ENCODE assay signal across 19 cellular contexts in the genomic region with DNA sequence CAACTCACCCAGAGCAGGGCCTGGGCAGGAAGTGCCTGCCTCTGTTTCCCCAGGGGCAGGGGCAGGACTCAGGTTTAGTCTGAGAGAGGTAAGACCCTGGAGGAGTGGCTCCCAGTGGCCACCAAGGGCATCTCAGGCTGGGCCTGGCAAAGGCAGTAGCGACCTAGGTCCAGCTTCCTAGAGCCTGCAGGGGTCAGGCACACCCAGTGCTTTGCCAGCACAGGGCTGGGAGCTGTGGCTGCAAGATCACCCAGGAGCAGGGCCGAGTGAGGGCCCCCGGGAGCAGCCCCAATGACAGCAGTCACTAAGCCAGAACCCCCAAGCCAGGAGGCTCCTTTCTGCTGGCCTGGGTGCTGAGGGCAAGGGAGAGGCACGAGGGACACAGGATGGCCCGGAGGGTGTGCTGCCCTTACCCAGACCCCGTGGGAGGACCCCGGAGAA. TPM values are rescaled to one million over a fixed set of nuclear protein-coding genes. Genes with fewer than 3 reads are reported as not detected.
DNase-seq lines count a peak whose midpoint lies in the region; ATAC-seq and TF ChIP-seq lines count a peak whose summit lies in the region.
"Had no signal": no experiment of that assay in that cellular context is flagged by ENCODE, and none has a peak within 500 bp of the region (broad histone marks: within the 10 kb centered on the region; RNA-seq: fewer than 3 reads in every experiment).

No MANE protein-coding gene starts in this region.

- no peak overlapping the region for H3K4ac ChIP-seq in IMR-90 (ENCODE audit: low read depth, low read length)

- H2AK5ac ChIP-seq in IMR-90 (ENCODE audit: low read depth, low read length): no peak overlapping the region

- H2BK20ac ChIP-seq in IMR-90 (ENCODE audit: low read depth, low read length): no peak overlapping the region

- no peaks in the 10 kb centered on the region for H3K36me3 ChIP-seq in IMR-90 (ENCODE audit: control insufficient read depth, insufficient read depth, low read length)
- H3K36me3 ChIP-seq in endodermal cell (ENCODE audit: control insufficient read depth, insufficient read depth, low read length): no peaks in the 10 kb centered on the region
- H3K36me3 ChIP-seq in smooth muscle cell (ENCODE audit: low read depth): no peaks in the 10 kb centered on the region
- H3K36me3 ChIP-seq: pancreas had no signal

- no peaks in the 10 kb centered on the region for H3K79me1 ChIP-seq in IMR-90 (ENCODE audit: low read depth in 1 of 2, low read length in 2 of 2)

- H3K9me3 ChIP-seq in IMR-90 (ENCODE audit: control insufficient read depth, insufficient read depth, low read length): no peaks in the 10 kb centered on the region
- no peaks in the 10 kb centered on the region for H3K9me3 ChIP-seq in endodermal cell (ENCODE audit: control insufficient read depth, low read length)
- no peaks in the 10 kb centered on the region for H3K9me3 ChIP-seq in smooth muscle cell (replicated peaks; ENCODE audit: low read depth)
- H3K9me3 ChIP-seq: pancreas had no signal

- H3K9ac ChIP-seq in IMR-90 (ENCODE audit: low read depth, low read length) (no peak overlapping the region), endodermal cell (ENCODE audit: extremely low read depth, low read length, poor library complexity, severe bottlenecking) (no peak overlapping the region), smooth muscle cell (ENCODE audit: low read depth) (no peak overlapping the region)

- WGBS in IMR-90 (ENCODE audit: extremely low coverage in 2 of 2, insufficient read length in 1 of 2), 2 experiments: no CpG with 5 or more reads among the region's 7 CpGs
- 67 to 86% methylated on average over 1 to 7 of the region's 7 CpGs for WGBS in endodermal cell (ENCODE audit: insufficient coverage in 1 of 2, insufficient read length in 1 of 2), 2 experiments
- WGBS in smooth muscle cell (ENCODE audit: low lambda C conversion rate): 85% methylated on average over 7 of the region's 7 CpGs

- intact Hi-C loops in IMR-90 (cut with micrococcal nuclease): no loop called here

- H3K4me3 ChIP-seq in IMR-90 (ENCODE audit: insufficient read depth, low read depth, low read length) (no peak overlapping the region), endodermal cell (ENCODE audit: low read length) (no peak overlapping the region), smooth muscle cell (no peak overlapping the region)
- H3K4me3 ChIP-seq: pancreas had no signal

- TF ChIP-seq CTCF in IMR-90 (conservative IDR thresholded peaks at IDR 0.05; ENCODE audit: low read depth, low read length): no peak
- peak; percentile 56 for TF ChIP-seq CTCF in endodermal cell (conservative IDR thresholded peaks at IDR 0.05)
- no peak for TF ChIP-seq CTCF in smooth muscle cell (IDR thresholded peaks at IDR 0.05; ENCODE audit: borderline replicate concordance, insufficient read depth, poor library complexity, severe bottlenecking)

- no peak overlapping the region for H4K8ac ChIP-seq in IMR-90 (ENCODE audit: low read depth in 2 of 2, low read length in 2 of 2)

- H2AFZ ChIP-seq in IMR-90 (replicated peaks; ENCODE audit: low read length, poor library complexity) (no peak overlapping the region), smooth muscle cell (ENCODE audit: low read depth) (no peak overlapping the region)

- no peak overlapping the region for H3K4me2 ChIP-seq in IMR-90 (ENCODE audit: low read depth, low read length)
- H3K4me2 ChIP-seq in smooth muscle cell: no peak overlapping the region

- H3K4me1 Mint-ChIP-seq in activated naive CD4-positive, alpha-beta T cell treated with anti-CD3 and anti-CD28 coated beads, Interleukin-2, amount 10 ng/mL, durations not matched to agents 7 days and 5 days: peaks cover 67% of the 10 kb centered on the region
- H3K4me1 Mint-ChIP-seq in endodermal cell: peaks cover 7% of the 10 kb centered on the region
- peaks cover 88% of the 10 kb centered on the region for H3K4me1 Mint-ChIP-seq in stimulated activated effector memory CD8-positive, alpha-beta T cell treated with anti-CD3 and anti-CD28 coated beads, Interleukin-12 subunit alpha, Interleukin-12 subunit beta, amount 100 ng/mL, for 72 hours

- no peak overlapping the region for H2BK5ac ChIP-seq in IMR-90 (ENCODE audit: low read depth, low read length, poor library complexity, severe bottlenecking)

- no peaks in the 10 kb centered on the region for H3K9me1 ChIP-seq in IMR-90 (ENCODE audit: insufficient read depth, low read length)

- no peaks in the 10 kb centered on the region for H3K9me3 Mint-ChIP-seq in activated naive CD4-positive, alpha-beta T cell treated with anti-CD3 and anti-CD28 coated beads, Interleukin-2, amount 10 ng/mL, durations not matched to agents 7 days and 5 days
- H3K9me3 Mint-ChIP-seq in activated naive CD4-positive, alpha-beta T cell treated with anti-CD3 and anti-CD28 coated beads, Interleukin-2, amount 50 U/mL, for 72 hours: no peaks in the 10 kb centered on the region
- H3K9me3 Mint-ChIP-seq in endodermal cell: no peaks in the 10 kb centered on the region
- no peaks in the 10 kb centered on the region for H3K9me3 Mint-ChIP-seq in stimulated activated effector memory CD8-positive, alpha-beta T cell treated with anti-CD3 and anti-CD28 coated beads, Interleukin-12 subunit alpha, Interleukin-12 subunit beta, amount 100 ng/mL, for 72 hours
- H3K9me3 Mint-ChIP-seq: activated naive CD8-positive, alpha-beta T cell treated with anti-CD3 and anti-CD28 coated beads, Interleukin-2, amount 50 U/mL, for 24 hours; central memory CD8-positive, alpha-beta T cell; mesothelial cell of epicardium; T-helper 1 cell treated with Interleukin-12 subunit alpha and Interleukin-12 subunit beta and Interleukin-4 antibody, amounts not matched to agents 30 μg/mL and 1 μg/mL, for 36 hours had no signal

- no peaks in the 10 kb centered on the region; the same call in 1 of the 2 replicates for H3K4me1 ChIP-seq in IMR-90 (ENCODE audit: control insufficient read depth, insufficient read depth, low read length)
- H3K4me1 ChIP-seq in endodermal cell (ENCODE audit: control insufficient read depth, insufficient read depth, low read length): no peaks in the 10 kb centered on the region
- no peaks in the 10 kb centered on the region for H3K4me1 ChIP-seq in smooth muscle cell (ENCODE audit: low read depth)
- H3K4me1 ChIP-seq: pancreas had no signal

- no peak overlapping the region for H4K5ac ChIP-seq in IMR-90 (ENCODE audit: low read depth, low read length)

- H3K27ac ChIP-seq in IMR-90 (ENCODE audit: insufficient read depth, low read length) (no peak overlapping the region), endodermal cell (ENCODE audit: low read depth, low read length) (no peak overlapping the region), smooth muscle cell (ENCODE audit: low read depth) (no peak overlapping the region)
- H3K27ac ChIP-seq: pancreas, RWPE1 had no signal

- dilution Hi-C loops in IMR-90 (cut with HindIII; ENCODE audit: low sequenced_read_pairs, unreplicated experiment): no loop called here

- H4K20me1 ChIP-seq in IMR-90 (ENCODE audit: insufficient read depth, low read length) (no peaks in the 10 kb centered on the region), smooth muscle cell (ENCODE audit: low read depth) (no peaks in the 10 kb centered on the region)

- TF ChIP-seq POLR2A in IMR-90 (IDR thresholded peaks at IDR 0.05; ENCODE audit: low read depth, low read length): no peak

- H3K27me3 Mint-ChIP-seq in activated naive CD4-positive, alpha-beta T cell treated with anti-CD3 and anti-CD28 coated beads, Interleukin-2, amount 10 ng/mL, durations not matched to agents 7 days and 5 days: no peaks in the 10 kb centered on the region
- peaks cover 3% of the 10 kb centered on the region for H3K27me3 Mint-ChIP-seq in endodermal cell (ENCODE audit: insufficient read depth)
- H3K27me3 Mint-ChIP-seq: activated naive CD8-positive, alpha-beta T cell treated with anti-CD3 and anti-CD28 coated beads, Interleukin-2, amount 50 U/mL, for 24 hours; central memory CD8-positive, alpha-beta T cell had no signal

- BruUV-seq in IMR-90 (replicated peaks; lab: Mats Ljungman, UMichigan): no TSS peak

- peak overlapping the region; percentile 65 for H2AK9ac ChIP-seq in IMR-90 (replicated peaks; ENCODE audit: low read depth, low read length, poor library complexity)

- no peak for ATAC-seq in activated naive CD4-positive, alpha-beta T cell treated with anti-CD3 and anti-CD28 coated beads, Interleukin-2, amount 50 U/mL, for 72 hours
- no peak for ATAC-seq in IMR-90 (ENCODE audit: low read depth)
- ATAC-seq in stimulated activated effector memory CD8-positive, alpha-beta T cell treated with anti-CD3 and anti-CD28 coated beads, Interleukin-12 subunit alpha, Interleukin-12 subunit beta, amount 100 ng/mL, for 72 hours: no peak
- ATAC-seq: activated naive CD8-positive, alpha-beta T cell treated with anti-CD3 and anti-CD28 coated beads, Interleukin-2, amount 50 U/mL, for 24 hours; pancreas had no signal

- no peak overlapping the region for H3K14ac ChIP-seq in IMR-90 (replicated peaks; ENCODE audit: low read depth, low read length)

- no peaks in the 10 kb centered on the region for H3K36me3 Mint-ChIP-seq in activated naive CD4-positive, alpha-beta T cell treated with anti-CD3 and anti-CD28 coated beads, Interleukin-2, amount 10 ng/mL, durations not matched to agents 7 days and 5 days
- no peaks in the 10 kb centered on the region for H3K36me3 Mint-ChIP-seq in activated naive CD4-positive, alpha-beta T cell treated with anti-CD3 and anti-CD28 coated beads, Interleukin-2, amount 50 U/mL, for 72 hours
- no peaks in the 10 kb centered on the region for H3K36me3 Mint-ChIP-seq in endodermal cell (ENCODE audit: low read depth)
- peaks cover 9% of the 10 kb centered on the region for H3K36me3 Mint-ChIP-seq in stimulated activated effector memory CD8-positive, alpha-beta T cell treated with anti-CD3 and anti-CD28 coated beads, Interleukin-12 subunit alpha, Interleukin-12 subunit beta, amount 100 ng/mL, for 72 hours
- H3K36me3 Mint-ChIP-seq: mesothelial cell of epicardium had no signal

- no peaks in the 10 kb centered on the region for H3F3A ChIP-seq in smooth muscle cell (ENCODE audit: low read depth)

- H2BK15ac ChIP-seq in IMR-90 (ENCODE audit: low read depth, low read length): no peak overlapping the region

- no peak overlapping the region for H2BK120ac ChIP-seq in IMR-90 (ENCODE audit: low read depth, low read length)

- CTCF ChIA-PET in activated naive CD4-positive, alpha-beta T cell treated with anti-CD3 and anti-CD28 coated beads, Interleukin-2, amount 10 ng/mL, durations not matched to agents 7 days and 5 days (lab: Charles Lee): interaction anchor here (1.0 to 1.7 kb wide), 2 partner anchors 9 to 15 kb away, joined by 3 to 4 read pairs; no protein-coding TSS in a partner anchor
- CTCF ChIA-PET in IMR-90 (lab: Yijun Ruan, JAX): no interaction called here

- H3K79me2 ChIP-seq in smooth muscle cell (ENCODE audit: low read depth): no peaks in the 10 kb centered on the region

- H3K27me3 ChIP-seq in IMR-90 (ENCODE audit: control insufficient read depth, insufficient read depth, low read length): peaks cover 10% of the 10 kb centered on the region; the same call in 1 of the 2 replicates
- H3K27me3 ChIP-seq in endodermal cell (ENCODE audit: control insufficient read depth, insufficient read depth, low read length, poor library complexity, severe bottlenecking): no peaks in the 10 kb centered on the region
- H3K27me3 ChIP-seq in smooth muscle cell (ENCODE audit: low read depth): no peaks in the 10 kb centered on the region
- H3K27me3 ChIP-seq: pancreas had no signal

- in situ Hi-C loops in IMR-90 (cut with MboI; ENCODE audit: low sequenced_read_pairs): no loop called here

- peak; percentile 21 for DNase-seq in activated naive CD4-positive, alpha-beta T cell treated with anti-CD3 and anti-CD28 coated beads, Interleukin-2, amount 10 ng/mL, durations not matched to agents 7 days and 5 days
- no peak for DNase-seq in activated naive CD4-positive, alpha-beta T cell treated with anti-CD3 and anti-CD28 coated beads, Interleukin-2, amount 50 U/mL, for 72 hours (ENCODE audit: low spot score in 2 of 2)
- DNase-seq in IMR-90 (no peak), endodermal cell (peak; percentile 60), NCI-H446 (lab: John Stamatoyannopoulos, UW) (no peak), smooth muscle cell (lab: John Stamatoyannopoulos, UW; ENCODE audit: unreplicated experiment) (no peak)
- DNase-seq in stimulated activated effector memory CD8-positive, alpha-beta T cell treated with anti-CD3 and anti-CD28 coated beads, Interleukin-12 subunit alpha, Interleukin-12 subunit beta, amount 100 ng/mL, for 72 hours (ENCODE audit: low spot score in 2 of 2): no peak
- DNase-seq in activated effector memory CD4-positive, alpha-beta T cell treated with Interleukin-2 at 50 U/mL for 16 hours: no peak
- DNase-seq: activated naive CD8-positive, alpha-beta T cell treated with anti-CD3 and anti-CD28 coated beads, Interleukin-2, amount 50 U/mL, for 24 hours; activated T-cell treated with anti-CD3 and anti-CD28 coated beads for 4 hours; NCI-H82 had no signal

- H3K18ac ChIP-seq in IMR-90 (ENCODE audit: low read depth, low read length): no peak overlapping the region

- no peak for TF ChIP-seq RAD21 in IMR-90 (IDR thresholded peaks at IDR 0.05; ENCODE audit: low read length)

- POLR2A ChIA-PET in IMR-90 (lab: Charles Lee; ENCODE audit: unreplicated experiment): no interaction called here

- no peak overlapping the region for H3K56ac ChIP-seq in IMR-90 (ENCODE audit: extremely low read depth, insufficient read depth, low read length)

- H3K27ac Mint-ChIP-seq in activated naive CD4-positive, alpha-beta T cell treated with anti-CD3 and anti-CD28 coated beads, Interleukin-2, amount 10 ng/mL, durations not matched to agents 7 days and 5 days: no peak overlapping the region
- H3K27ac Mint-ChIP-seq in activated naive CD4-positive, alpha-beta T cell treated with anti-CD3 and anti-CD28 coated beads, Interleukin-2, amount 50 U/mL, for 72 hours: no peak overlapping the region
- no peak overlapping the region for H3K27ac Mint-ChIP-seq in endodermal cell
- peak overlapping the region; percentile 80 for H3K27ac Mint-ChIP-seq in stimulated activated effector memory CD8-positive, alpha-beta T cell treated with anti-CD3 and anti-CD28 coated beads, Interleukin-12 subunit alpha, Interleukin-12 subunit beta, amount 100 ng/mL, for 72 hours
- H3K27ac Mint-ChIP-seq: activated naive CD8-positive, alpha-beta T cell treated with anti-CD3 and anti-CD28 coated beads, Interleukin-2, amount 50 U/mL, for 24 hours; mesothelial cell of epicardium; T-helper 1 cell treated with Interleukin-12 subunit alpha and Interleukin-12 subunit beta and Interleukin-4 antibody, amounts not matched to agents 30 μg/mL and 1 μg/mL, for 36 hours had no signal

- H3K4me3 Mint-ChIP-seq in activated naive CD4-positive, alpha-beta T cell treated with anti-CD3 and anti-CD28 coated beads, Interleukin-2, amount 10 ng/mL, durations not matched to agents 7 days and 5 days: no peak overlapping the region
- H3K4me3 Mint-ChIP-seq in endodermal cell: no peak overlapping the region
- no peak overlapping the region for H3K4me3 Mint-ChIP-seq in stimulated activated effector memory CD8-positive, alpha-beta T cell treated with anti-CD3 and anti-CD28 coated beads, Interleukin-12 subunit alpha, Interleukin-12 subunit beta, amount 100 ng/mL, for 72 hours
- H3K4me3 Mint-ChIP-seq: activated naive CD8-positive, alpha-beta T cell treated with anti-CD3 and anti-CD28 coated beads, Interleukin-2, amount 50 U/mL, for 24 hours; central memory CD8-positive, alpha-beta T cell; mesothelial cell of epicardium; T-helper 1 cell treated with Interleukin-12 subunit alpha and Interleukin-12 subunit beta and Interleukin-4 antibody, amounts not matched to agents 30 μg/mL and 1 μg/mL, for 36 hours had no signal

- no peak overlapping the region for H4K91ac ChIP-seq in IMR-90 (ENCODE audit: insufficient read depth, low read depth, low read length)

- H3K23ac ChIP-seq in IMR-90 (ENCODE audit: low read depth, low read length): no peak overlapping the region

RNA-seq across cellular contexts. Expression of a gene that starts 8.8 kb away (rescaled TPM):
- total RNA-seq in activated naive CD4-positive, alpha-beta T cell treated with anti-CD3 and anti-CD28 coated beads, Interleukin-2, amount 50 U/mL, for 72 hours: 100 to 1,000 TPM; 202 to 218 TPM
- total RNA-seq in IMR-90 (2012; rRNA removed) (1.8 and 2.5 TPM in 2 replicates), endodermal cell (1 to 10 TPM; 1.6 to 2.2 TPM), smooth muscle cell (48.7 and 55.3 TPM in 2 replicates)
- polyA plus RNA-seq in IMR-90 (2012; rRNA removed) (3.8 and 4.8 TPM in 2 replicates), smooth muscle cell (89.3 and 111 TPM in 2 replicates)
- polyA plus RNA-seq in IMR-90 (2012; cell fraction: cytosol; rRNA removed): 2.9 and 15.4 TPM in 2 replicates
- 61.4 and 76.2 TPM in 2 replicates for polyA plus RNA-seq in IMR-90 (2012; cell fraction: nucleus; rRNA removed; ENCODE audit: low replicate concordance)
- polyA plus RNA-seq in endodermal cell (2013, experiment 1 of 2): 0.82 TPM
- polyA plus RNA-seq in endodermal cell (2013, experiment 2 of 2): 0.66 TPM

RNA-seq across cellular contexts. Expression of a gene that starts 15.7 kb away (rescaled TPM):
- total RNA-seq in activated naive CD4-positive, alpha-beta T cell treated with anti-CD3 and anti-CD28 coated beads, Interleukin-2, amount 50 U/mL, for 72 hours: 1 to 10 TPM in 1 of 2 donors, under 1 TPM in 1; 0.82 to 3.4 TPM
- total RNA-seq in IMR-90 (2012; rRNA removed) (not detected in 2 replicates), endodermal cell (not detected), smooth muscle cell (0.40 TPM in 1 of 2 replicates, not detected in the other)
- polyA plus RNA-seq in IMR-90 (2012; rRNA removed) (not detected in 2 replicates), smooth muscle cell (0.50 TPM in 1 of 2 replicates, not detected in the other)
- polyA plus RNA-seq in IMR-90 (2012; cell fraction: cytosol; rRNA removed): 0.04 TPM in 1 of 2 replicates, not detected in the other
- 0.25 and 0.48 TPM in 2 replicates for polyA plus RNA-seq in IMR-90 (2012; cell fraction: nucleus; rRNA removed; ENCODE audit: low replicate concordance)
- polyA plus RNA-seq in endodermal cell (2013, experiment 1 of 2): 0.18 TPM
- not detected for polyA plus RNA-seq in endodermal cell (2013, experiment 2 of 2)
- total RNA-seq: frontal cortex, MCF 10A, pancreas, temporal lobe had no signal

RNA-seq across cellular contexts. Expression of a gene that starts 37.6 kb away (rescaled TPM):
- total RNA-seq in activated naive CD4-positive, alpha-beta T cell treated with anti-CD3 and anti-CD28 coated beads, Interleukin-2, amount 50 U/mL, for 72 hours: under 1 TPM; 0.47 to 0.61 TPM
- not detected in 2 replicates for total RNA-seq in IMR-90 (2012; rRNA removed)
- polyA plus RNA-seq in IMR-90 (2012; rRNA removed): not detected in 2 replicates
- polyA plus RNA-seq in IMR-90 (2012; cell fraction: cytosol; rRNA removed): not detected in 2 replicates
- 0.17 and 0.40 TPM in 2 replicates for polyA plus RNA-seq in IMR-90 (2012; cell fraction: nucleus; rRNA removed; ENCODE audit: low replicate concordance)
- 1 to 10 TPM; 2.4 to 3.8 TPM for total RNA-seq in endodermal cell
- polyA plus RNA-seq in endodermal cell (2013, experiment 1 of 2): 0.96 TPM
- 1.1 TPM for polyA plus RNA-seq in endodermal cell (2013, experiment 2 of 2)
- total RNA-seq in smooth muscle cell: 0.04 and 1.2 TPM in 2 replicates
- polyA plus RNA-seq in smooth muscle cell: 0.06 TPM in 1 of 2 replicates, not detected in the other
- total RNA-seq: MCF 10A, temporal lobe had no signal

RNA-seq across cellular contexts. Expression of a gene that starts 54.6 kb away (rescaled TPM):
- 100 to 1,000 TPM in 1 of 2 donors, 10 to 100 TPM in 1; 82.9 to 159 TPM for total RNA-seq in activated naive CD4-positive, alpha-beta T cell treated with anti-CD3 and anti-CD28 coated beads, Interleukin-2, amount 50 U/mL, for 72 hours
- total RNA-seq in IMR-90 (2012; rRNA removed): 138 and 189 TPM in 2 replicates
- 51.1 and 61.7 TPM in 2 replicates for polyA plus RNA-seq in IMR-90 (2012; rRNA removed)
- 17.9 and 21.7 TPM in 2 replicates for polyA plus RNA-seq in IMR-90 (2012; cell fraction: cytosol; rRNA removed)
- polyA plus RNA-seq in IMR-90 (2012; cell fraction: nucleus; rRNA removed; ENCODE audit: low replicate concordance): 14.0 and 58.9 TPM in 2 replicates
- 100 to 1,000 TPM; 145 to 159 TPM for total RNA-seq in endodermal cell
- 103 TPM for polyA plus RNA-seq in endodermal cell (2013, experiment 1 of 2)
- polyA plus RNA-seq in endodermal cell (2013, experiment 2 of 2): 93.9 TPM
- 62.3 and 65.8 TPM in 2 replicates for total RNA-seq in smooth muscle cell
- polyA plus RNA-seq in smooth muscle cell: 51.0 and 64.4 TPM in 2 replicates

Comparison
In these comparisons a context has a peak if more than half of its experiments do, and no peak if none do; other contexts are left out.
1. DNase-seq: peak in activated naive CD4-positive, alpha-beta T cell treated with anti-CD3 and anti-CD28 coated beads, Interleukin-2, amount 10 ng/mL, durations not matched to agents 7 days and 5 days (single experiment) and endodermal cell (single experiment); none in activated naive CD4-positive, alpha-beta T cell treated with anti-CD3 and anti-CD28 coated beads, Interleukin-2, amount 50 U/mL, for 72 hours (0 of 2), IMR-90 (single experiment), stimulated activated effector memory CD8-positive, alpha-beta T cell treated with anti-CD3 and anti-CD28 coated beads, Interleukin-12 subunit alpha, Interleukin-12 subunit beta, amount 100 ng/mL, for 72 hours (0 of 2), NCI-H446 (0 of 2), smooth muscle cell (single experiment) and activated effector memory CD4-positive, alpha-beta T cell treated with Interleukin-2 at 50 U/mL for 16 hours (single experiment).
2. RNA of a gene that starts 8.8 kb away (total RNA-seq): 202 to 218 TPM in activated naive CD4-positive, alpha-beta T cell treated with anti-CD3 and anti-CD28 coated beads, Interleukin-2, amount 50 U/mL, for 72 hours and 48.7 to 55.3 TPM in smooth muscle cell; 1.6 to 2.2 TPM in endodermal cell and 1.8 to 2.5 TPM in IMR-90; every median in the first group is over 10 times any median in the second.